In the genomic region with DNA sequence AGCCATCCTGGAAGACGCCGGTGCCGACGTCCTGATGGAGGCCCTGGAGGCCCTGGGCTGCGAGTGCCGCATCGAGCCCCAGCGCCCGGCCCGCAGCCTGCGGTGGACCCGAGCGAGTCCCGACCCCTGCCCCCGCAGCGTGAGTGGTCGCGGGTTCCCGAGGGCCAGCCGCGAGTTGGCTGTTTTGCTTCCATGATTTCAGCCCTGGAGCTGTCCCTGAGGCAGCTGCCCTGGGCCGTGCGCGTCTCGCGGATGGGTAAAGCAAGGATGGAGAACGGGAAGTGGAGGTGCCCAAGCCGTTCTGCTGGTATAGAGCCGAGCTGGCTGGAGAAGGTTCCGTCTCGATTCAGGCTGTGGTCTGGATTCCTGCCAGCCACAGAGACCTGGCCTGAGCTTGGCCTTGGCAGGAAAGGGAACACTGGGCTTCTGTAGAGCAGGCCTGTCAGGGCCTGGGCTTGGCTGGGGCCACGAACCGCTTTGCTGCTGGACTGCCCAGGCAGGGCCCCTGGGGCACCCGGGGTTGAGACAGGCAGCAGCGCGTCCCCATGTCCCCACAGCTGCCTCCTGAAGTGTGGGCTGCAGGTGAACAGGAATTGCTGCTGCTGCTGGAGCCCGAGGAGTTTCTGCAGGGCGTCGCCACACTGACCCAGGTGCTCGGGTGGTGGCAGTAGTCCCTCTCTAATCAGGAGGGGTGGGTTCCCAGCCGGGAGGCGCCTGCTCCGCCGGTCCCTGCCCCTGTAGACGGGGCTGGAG, we compare ENCODE assay signal across 1 cellular context.
TF ChIP-seq lines count a peak whose summit lies in the region.

No MANE protein-coding gene starts in this region.

TF ChIP-seq in K562, 482 proteins besides CTCF, POLR2A, EP300 and RAD21 (continues in another document):
- no peak for TF ChIP-seq RNF219 (CRISPR knock-in tag; IDR thresholded peaks at IDR 0.05)
- TF ChIP-seq, protein P1, sequence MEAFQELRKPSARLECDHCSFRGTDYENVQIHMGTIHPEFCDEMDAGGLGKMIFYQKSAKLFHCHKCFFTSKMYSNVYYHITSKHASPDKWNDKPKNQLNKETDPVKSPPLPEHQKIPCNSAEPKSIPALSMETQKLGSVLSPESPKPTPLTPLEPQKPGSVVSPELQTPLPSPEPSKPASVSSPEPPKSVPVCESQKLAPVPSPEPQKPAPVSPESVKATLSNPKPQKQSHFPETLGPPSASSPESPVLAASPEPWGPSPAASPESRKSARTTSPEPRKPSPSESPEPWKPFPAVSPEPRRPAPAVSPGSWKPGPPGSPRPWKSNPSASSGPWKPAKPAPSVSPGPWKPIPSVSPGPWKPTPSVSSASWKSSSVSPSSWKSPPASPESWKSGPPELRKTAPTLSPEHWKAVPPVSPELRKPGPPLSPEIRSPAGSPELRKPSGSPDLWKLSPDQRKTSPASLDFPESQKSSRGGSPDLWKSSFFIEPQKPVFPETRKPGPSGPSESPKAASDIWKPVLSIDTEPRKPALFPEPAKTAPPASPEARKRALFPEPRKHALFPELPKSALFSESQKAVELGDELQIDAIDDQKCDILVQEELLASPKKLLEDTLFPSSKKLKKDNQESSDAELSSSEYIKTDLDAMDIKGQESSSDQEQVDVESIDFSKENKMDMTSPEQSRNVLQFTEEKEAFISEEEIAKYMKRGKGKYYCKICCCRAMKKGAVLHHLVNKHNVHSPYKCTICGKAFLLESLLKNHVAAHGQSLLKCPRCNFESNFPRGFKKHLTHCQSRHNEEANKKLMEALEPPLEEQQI (IDR thresholded peaks at IDR 0.05) = no peak
- TF ChIP-seq NFYB (IDR thresholded peaks at IDR 0.05; ENCODE audit: extremely low read depth, insufficient read length) = no peak
- no peak for TF ChIP-seq ZNF263 (CRISPR knock-in tag; IDR thresholded peaks at IDR 0.05; ENCODE audit: borderline replicate concordance)
- TF ChIP-seq, protein P2, sequence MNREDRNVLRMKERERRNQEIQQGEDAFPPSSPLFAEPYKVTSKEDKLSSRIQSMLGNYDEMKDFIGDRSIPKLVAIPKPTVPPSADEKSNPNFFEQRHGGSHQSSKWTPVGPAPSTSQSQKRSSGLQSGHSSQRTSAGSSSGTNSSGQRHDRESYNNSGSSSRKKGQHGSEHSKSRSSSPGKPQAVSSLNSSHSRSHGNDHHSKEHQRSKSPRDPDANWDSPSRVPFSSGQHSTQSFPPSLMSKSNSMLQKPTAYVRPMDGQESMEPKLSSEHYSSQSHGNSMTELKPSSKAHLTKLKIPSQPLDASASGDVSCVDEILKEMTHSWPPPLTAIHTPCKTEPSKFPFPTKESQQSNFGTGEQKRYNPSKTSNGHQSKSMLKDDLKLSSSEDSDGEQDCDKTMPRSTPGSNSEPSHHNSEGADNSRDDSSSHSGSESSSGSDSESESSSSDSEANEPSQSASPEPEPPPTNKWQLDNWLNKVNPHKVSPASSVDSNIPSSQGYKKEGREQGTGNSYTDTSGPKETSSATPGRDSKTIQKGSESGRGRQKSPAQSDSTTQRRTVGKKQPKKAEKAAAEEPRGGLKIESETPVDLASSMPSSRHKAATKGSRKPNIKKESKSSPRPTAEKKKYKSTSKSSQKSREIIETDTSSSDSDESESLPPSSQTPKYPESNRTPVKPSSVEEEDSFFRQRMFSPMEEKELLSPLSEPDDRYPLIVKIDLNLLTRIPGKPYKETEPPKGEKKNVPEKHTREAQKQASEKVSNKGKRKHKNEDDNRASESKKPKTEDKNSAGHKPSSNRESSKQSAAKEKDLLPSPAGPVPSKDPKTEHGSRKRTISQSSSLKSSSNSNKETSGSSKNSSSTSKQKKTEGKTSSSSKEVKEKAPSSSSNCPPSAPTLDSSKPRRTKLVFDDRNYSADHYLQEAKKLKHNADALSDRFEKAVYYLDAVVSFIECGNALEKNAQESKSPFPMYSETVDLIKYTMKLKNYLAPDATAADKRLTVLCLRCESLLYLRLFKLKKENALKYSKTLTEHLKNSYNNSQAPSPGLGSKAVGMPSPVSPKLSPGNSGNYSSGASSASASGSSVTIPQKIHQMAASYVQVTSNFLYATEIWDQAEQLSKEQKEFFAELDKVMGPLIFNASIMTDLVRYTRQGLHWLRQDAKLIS (CRISPR knock-in tag; IDR thresholded peaks at IDR 0.05) = no peak
- no peak for TF ChIP-seq MCM2 (IDR thresholded peaks at IDR 0.05; ENCODE audit: low read depth)
- TF ChIP-seq ZNF584 (CRISPR knock-in tag; IDR thresholded peaks at IDR 0.05; ENCODE audit: low read depth) = peak; percentile 6; the same call in 1 of the 2 replicates
- TF ChIP-seq ZNF77 (CRISPR knock-in tag; IDR thresholded peaks at IDR 0.05) = no peak
- TF ChIP-seq, protein P3, sequence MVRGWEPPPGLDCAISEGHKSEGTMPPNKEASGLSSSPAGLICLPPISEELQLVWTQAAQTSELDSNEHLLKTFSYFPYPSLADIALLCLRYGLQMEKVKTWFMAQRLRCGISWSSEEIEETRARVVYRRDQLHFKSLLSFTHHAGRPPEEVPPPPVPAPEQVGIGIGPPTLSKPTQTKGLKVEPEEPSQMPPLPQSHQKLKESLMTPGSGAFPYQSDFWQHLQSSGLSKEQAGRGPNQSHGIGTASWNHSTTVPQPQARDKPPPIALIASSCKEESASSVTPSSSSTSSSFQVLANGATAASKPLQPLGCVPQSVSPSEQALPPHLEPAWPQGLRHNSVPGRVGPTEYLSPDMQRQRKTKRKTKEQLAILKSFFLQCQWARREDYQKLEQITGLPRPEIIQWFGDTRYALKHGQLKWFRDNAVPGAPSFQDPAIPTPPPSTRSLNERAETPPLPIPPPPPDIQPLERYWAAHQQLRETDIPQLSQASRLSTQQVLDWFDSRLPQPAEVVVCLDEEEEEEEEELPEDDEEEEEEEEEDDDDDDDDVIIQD (CRISPR knock-in tag; IDR thresholded peaks at IDR 0.05) = no peak
- peak; percentile 8; the same call in 1 of the 2 replicates for TF ChIP-seq MBD2 (IDR thresholded peaks at IDR 0.05; ENCODE audit: borderline replicate concordance, low read depth)
- TF ChIP-seq FOXM1 (IDR thresholded peaks at IDR 0.05; ENCODE audit: low read depth) = no peak
- 0 out of 2 replicates have a peak, but pooled peaks have one; percentile 10 for TF ChIP-seq FOXM1 (CRISPR knock-in tag; IDR thresholded peaks at IDR 0.05; ENCODE audit: low read depth)
- TF ChIP-seq DDX20 (tag; IDR thresholded peaks at IDR 0.05; ENCODE audit: low read depth) = no peak
- TF ChIP-seq ZNF277 (CRISPR knock-in tag; IDR thresholded peaks at IDR 0.05; ENCODE audit: borderline replicate concordance) = no peak
- TF ChIP-seq HIVEP1 (CRISPR knock-in tag; IDR thresholded peaks at IDR 0.05) = no peak
- TF ChIP-seq ILF3 (IDR thresholded peaks at IDR 0.05; ENCODE audit: borderline replicate concordance) = no peak
- no peak for TF ChIP-seq MYBL2 (IDR thresholded peaks at IDR 0.05; ENCODE audit: low read depth)
- no peak for TF ChIP-seq MYBL2 (CRISPR knock-in tag; IDR thresholded peaks at IDR 0.05; ENCODE audit: borderline replicate concordance)
- TF ChIP-seq SIN3B (IDR thresholded peaks at IDR 0.05; ENCODE audit: low read depth) = no peak
- TF ChIP-seq CREB1 (IDR thresholded peaks at IDR 0.05) = no peak
- no peak for TF ChIP-seq CREB1 (CRISPR knock-in tag; IDR thresholded peaks at IDR 0.05)
- TF ChIP-seq EZH2 (IDR thresholded peaks at IDR 0.05; ENCODE audit: borderline replicate concordance, low read depth, low read length) = no peak
- TF ChIP-seq ZNF512 (tag; IDR thresholded peaks at IDR 0.05) = no peak
- no peak for TF ChIP-seq TEAD1 (CRISPR knock-in tag; IDR thresholded peaks at IDR 0.05)
- TF ChIP-seq MYNN (IDR thresholded peaks at IDR 0.05) = 0 out of 2 replicates have a peak, but pooled peaks have one; percentile 19
- TF ChIP-seq MYNN (CRISPR knock-in tag; IDR thresholded peaks at IDR 0.05) = no peak
- no peak for TF ChIP-seq FOXA3 (CRISPR knock-in tag; conservative IDR thresholded peaks at IDR 0.05 in 1 of 2, IDR thresholded peaks at IDR 0.05 in 1 of 2)
- no peak for TF ChIP-seq ZFP36 (IDR thresholded peaks at IDR 0.05; ENCODE audit: low read depth, low read length, partially characterized antibody)
- TF ChIP-seq SP1 (CRISPR knock-in tag; IDR thresholded peaks at IDR 0.05) = no peak
- TF ChIP-seq, protein P4, sequence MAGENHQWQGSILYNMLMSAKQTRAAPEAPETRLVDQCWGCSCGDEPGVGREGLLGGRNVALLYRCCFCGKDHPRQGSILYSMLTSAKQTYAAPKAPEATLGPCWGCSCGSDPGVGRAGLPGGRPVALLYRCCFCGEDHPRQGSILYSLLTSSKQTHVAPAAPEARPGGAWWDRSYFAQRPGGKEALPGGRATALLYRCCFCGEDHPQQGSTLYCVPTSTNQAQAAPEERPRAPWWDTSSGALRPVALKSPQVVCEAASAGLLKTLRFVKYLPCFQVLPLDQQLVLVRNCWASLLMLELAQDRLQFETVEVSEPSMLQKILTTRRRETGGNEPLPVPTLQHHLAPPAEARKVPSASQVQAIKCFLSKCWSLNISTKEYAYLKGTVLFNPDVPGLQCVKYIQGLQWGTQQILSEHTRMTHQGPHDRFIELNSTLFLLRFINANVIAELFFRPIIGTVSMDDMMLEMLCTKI (IDR thresholded peaks at IDR 0.05; ENCODE audit: partially characterized antibody) = no peak
- no peak for TF ChIP-seq HINFP (tag; conservative IDR thresholded peaks at IDR 0.05; ENCODE audit: low read depth)
- TF ChIP-seq ZC3H4 (CRISPR knock-in tag; IDR thresholded peaks at IDR 0.05; ENCODE audit: borderline replicate concordance) = 0 out of 2 replicates have a peak, but pooled peaks have one; percentile 4
- TF ChIP-seq, protein P5, sequence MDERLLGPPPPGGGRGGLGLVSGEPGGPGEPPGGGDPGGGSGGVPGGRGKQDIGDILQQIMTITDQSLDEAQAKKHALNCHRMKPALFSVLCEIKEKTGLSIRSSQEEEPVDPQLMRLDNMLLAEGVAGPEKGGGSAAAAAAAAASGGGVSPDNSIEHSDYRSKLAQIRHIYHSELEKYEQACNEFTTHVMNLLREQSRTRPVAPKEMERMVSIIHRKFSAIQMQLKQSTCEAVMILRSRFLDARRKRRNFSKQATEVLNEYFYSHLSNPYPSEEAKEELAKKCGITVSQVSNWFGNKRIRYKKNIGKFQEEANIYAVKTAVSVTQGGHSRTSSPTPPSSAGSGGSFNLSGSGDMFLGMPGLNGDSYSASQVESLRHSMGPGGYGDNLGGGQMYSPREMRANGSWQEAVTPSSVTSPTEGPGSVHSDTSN (CRISPR knock-in tag; IDR thresholded peaks at IDR 0.05; ENCODE audit: low read depth) = no peak
- TF ChIP-seq, protein P5 (tag; conservative IDR thresholded peaks at IDR 0.05; ENCODE audit: low read depth) = no peak
- TF ChIP-seq THRB (CRISPR knock-in tag; conservative IDR thresholded peaks at IDR 0.05) = no peak
